9 cellular contexts compared by ENCODE assay signal in the genomic region with DNA sequence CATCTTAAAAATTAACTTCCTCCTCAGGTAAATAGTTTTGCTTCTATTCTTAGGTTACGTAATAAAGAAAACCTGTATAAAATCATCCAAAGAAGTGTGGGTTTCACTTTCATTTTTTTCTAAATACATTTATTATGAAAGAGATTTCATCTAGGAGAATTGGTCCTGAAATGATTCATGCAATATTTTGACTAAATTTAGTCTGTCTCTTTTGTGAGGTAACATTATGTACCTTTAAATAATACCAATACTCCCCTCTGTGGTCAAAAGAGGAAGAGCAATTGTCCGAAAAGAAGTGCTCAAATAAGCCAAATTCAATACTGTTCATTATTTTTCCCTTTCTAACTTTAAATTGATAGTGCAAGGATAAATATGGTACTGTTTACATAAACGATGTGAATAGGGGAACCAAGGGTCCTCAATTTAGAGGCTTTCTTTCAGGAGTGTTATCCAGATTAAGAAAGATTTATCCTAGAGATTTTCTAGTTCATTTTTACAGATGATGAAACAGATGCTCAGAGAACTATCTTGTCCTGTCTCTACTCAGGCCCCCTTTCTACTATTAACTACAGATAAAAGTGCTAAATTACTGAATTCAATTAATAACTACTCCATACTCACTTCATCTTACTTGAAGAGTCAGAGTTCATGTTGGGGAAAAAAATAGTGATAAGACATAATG. TPM values are rescaled to one million over a fixed set of nuclear protein-coding genes. Genes with fewer than 3 reads are reported as not detected.
DNase-seq lines count a peak whose midpoint lies in the region; ATAC-seq, FAIRE-seq and TF ChIP-seq lines count a peak whose summit lies in the region.
"Had no signal": no experiment of that assay in that cellular context is flagged by ENCODE, and none has a peak within 500 bp of the region (broad histone marks: within the 10 kb centered on the region; RNA-seq: fewer than 3 reads in every experiment).

No MANE protein-coding gene starts in this region.

- H3K4me3 ChIP-seq in GM06990 (replicated peaks; ENCODE audit: low read depth, low read length), result no peak overlapping the region
- H3K4me3 ChIP-seq in OCI-LY7 (ENCODE audit: low read depth, low read length, poor library complexity, severe bottlenecking), result peak overlapping the region; percentile 50

- peak overlapping the region; percentile 80 for H2AFZ ChIP-seq in OCI-LY7 (ENCODE audit: low read length)

- H3K36me3 Mint-ChIP-seq in nephron (ENCODE audit: low read depth), result peaks cover 24% of the 10 kb centered on the region

- ATAC-seq in HG03060 (IDR thresholded peaks at IDR 0.05; ENCODE audit: low read depth, unreplicated experiment) (peak; percentile 71), HG02610 (IDR thresholded peaks at IDR 0.05; ENCODE audit: unreplicated experiment) (no peak)

- H3K9me3 ChIP-seq in OCI-LY7 (ENCODE audit: low read length), result no peaks in the 10 kb centered on the region; the same call in 1 of the 2 replicates

- no peaks in the 10 kb centered on the region for H3K36me3 ChIP-seq in GM06990 (ENCODE audit: control insufficient read depth, insufficient read depth, low read length)
- H3K36me3 ChIP-seq in OCI-LY7 (ENCODE audit: insufficient read depth, low read length), result peaks cover 75% of the 10 kb centered on the region

- H3K27ac Mint-ChIP-seq in nephron, result no peak overlapping the region
- H3K27ac Mint-ChIP-seq: stimulated activated naive CD8-positive, alpha-beta T cell treated with anti-CD3 and anti-CD28 coated beads, Interleukin-15, Interleukin-2, amounts not matched to agents 100 ng/mL and 50 ng/mL, for 24 hours had no signal

- H3K4me1 Mint-ChIP-seq in nephron, result peaks cover 6% of the 10 kb centered on the region

- TF ChIP-seq CTCF in GM06990 (IDR thresholded peaks at IDR 0.05; ENCODE audit: insufficient read depth, low read length, poor library complexity, severe bottlenecking) (peak; percentile 55), OCI-LY7 (conservative IDR thresholded peaks at IDR 0.05; ENCODE audit: low read length) (peak; percentile 86), nephron (IDR thresholded peaks at IDR 0.05; ENCODE audit: unreplicated experiment in 3 of 3) (peak; percentile 55 to 68 (median 63))

- intact Hi-C loops in OCI-LY7 (cut with micrococcal nuclease; ENCODE audit: unreplicated experiment), result loop anchor here (1.0 to 2.0 kb wide), 4 partner anchors 136 to 536 kb away; partner anchors contain the start of gene RCAN2

- H3K9me3 Mint-ChIP-seq in nephron, result no peaks in the 10 kb centered on the region
- H3K9me3 Mint-ChIP-seq: stimulated activated naive CD8-positive, alpha-beta T cell treated with anti-CD3 and anti-CD28 coated beads, Interleukin-15, Interleukin-2, amounts not matched to agents 100 ng/mL and 50 ng/mL, for 24 hours had no signal

- BruUV-seq in OCI-LY7 (replicated peaks; lab: Mats Ljungman, UMichigan), result TSS peak; percentile 38

- H3K4me1 ChIP-seq in OCI-LY7 (ENCODE audit: insufficient read depth, low read length, poor library complexity, severe bottlenecking), result peaks cover 66% of the 10 kb centered on the region

- H3K27me3 ChIP-seq in GM06990 (replicated peaks; ENCODE audit: control insufficient read depth, insufficient read depth, low read length), result no peaks in the 10 kb centered on the region; the same call in 1 of the 2 replicates

- DNase-seq in GM06990 (ENCODE audit: extremely low read depth, insufficient read length) (peak; percentile 24), OCI-LY7 (ENCODE audit: low spot score) (peak; percentile 79), UCSD-AML1 (lab: John Stamatoyannopoulos, UW; ENCODE audit: unreplicated experiment) (no peak)

- H4K20me1 ChIP-seq in OCI-LY7 (ENCODE audit: insufficient read depth, low read length), result no peaks in the 10 kb centered on the region

- peak overlapping the region; percentile 94 for H3K27ac ChIP-seq in OCI-LY7 (ENCODE audit: low read depth, low read length, poor library complexity, severe bottlenecking)

- POLR2A ChIA-PET in OCI-LY7 (lab: Charles Lee), result interaction anchor here (0.9 to 4.3 kb wide), 5 partner anchors 10 to 28 kb away, joined by 3 to 17 read pairs (median 4); partner anchors contain the start of genes CYP39A1 and SLC25A27

- no peaks in the 10 kb centered on the region for H3K27me3 Mint-ChIP-seq in nephron (ENCODE audit: low read depth)

- H3K4me3 Mint-ChIP-seq in nephron, result no peak overlapping the region
- H3K4me3 Mint-ChIP-seq: stimulated activated naive CD8-positive, alpha-beta T cell treated with anti-CD3 and anti-CD28 coated beads, Interleukin-15, Interleukin-2, amounts not matched to agents 100 ng/mL and 50 ng/mL, for 24 hours had no signal

- peaks cover 13% of the 10 kb centered on the region; the same call in 1 of the 2 replicates for H3K79me2 ChIP-seq in OCI-LY7 (ENCODE audit: insufficient read depth, low read depth, low read length)

- no peaks in the 10 kb centered on the region for H3K9me2 ChIP-seq in OCI-LY7 (ENCODE audit: insufficient read depth, low read length)

- CTCF ChIA-PET in OCI-LY7 (lab: Charles Lee; ENCODE audit: unreplicated experiment), result interaction anchor here (1.1 kb wide), 1 partner anchor 24 kb away, joined by 6 read pairs; no protein-coding TSS in a partner anchor

- peak; percentile 90 for FAIRE-seq in A204.1 (lab: Jason Lieb, UNC)
- peak; percentile 89 for FAIRE-seq in endometrium (lab: Jason Lieb, UNC)

- peak overlapping the region; percentile 72 for H3K4me2 ChIP-seq in OCI-LY7 (ENCODE audit: low read length)

RNA-seq across cellular contexts. Expression of gene CYP39A1, which starts 26.2 kb away (rescaled TPM):
- 13.4 and 15.4 TPM in 2 replicates for total RNA-seq in OCI-LY7 (2014; rRNA removed; shearing (Covaris generic))
- 22.6 and 24.5 TPM in 2 replicates for total RNA-seq in OCI-LY7 (2022)

RNA-seq across cellular contexts. Expression of gene SLC25A27, which starts 26.4 kb away (rescaled TPM):
- total RNA-seq in OCI-LY7 (2014; rRNA removed; shearing (Covaris generic)), result 155 and 175 TPM in 2 replicates
- 157 and 203 TPM in 2 replicates for total RNA-seq in OCI-LY7 (2022)
